Comparison of ENCODE assay signal across 8 cellular contexts in genomic region chr21:43645414-43645891, GRCh38. TPM values are rescaled to one million over a fixed set of nuclear protein-coding genes. Genes with fewer than 3 reads are reported as not detected.
DNase-seq lines count a peak whose midpoint lies in the region; ATAC-seq and TF ChIP-seq lines count a peak whose summit lies in the region.

No MANE protein-coding gene starts in this region.

- peak overlapping the region; percentile 48 for H3K4me3 Mint-ChIP-seq in dendritic cell treated with granulocyte-macrophage colony-stimulating factor and Interleukin-4, amounts not matched to agents 40 ng/mL and 50 ng/mL, for 4 days
- H3K4me3 Mint-ChIP-seq in type B pancreatic cell: no peak overlapping the region

- ATAC-seq in HG02852 (IDR thresholded peaks at IDR 0.05; ENCODE audit: unreplicated experiment) (peak; percentile 38), GM19023 (IDR thresholded peaks at IDR 0.05; ENCODE audit: unreplicated experiment) (no peak)

- DNase-seq in DMS79 treated with DMSO at 0.1 percent for 48 hours (lab: John Stamatoyannopoulos, UW) (peak; percentile 37), RPMI7951 (ENCODE audit: low read depth) (peak; percentile 83), lung microvascular endothelial cell (ENCODE audit: low read depth in 2 of 2) (peak; percentile 70 to 85), type B pancreatic cell (ENCODE audit: extremely low spot score, unreplicated experiment) (no peak)
- DNase-seq in stimulated activated CD4-positive, alpha-beta T cell treated with anti-CD3 and anti-CD28 coated beads, Interleukin-12 subunit alpha, Interleukin-12 subunit beta, amount 100 ng/mL, for 4 hours: no peak

- no peaks in the 10 kb centered on the region for H3K9me3 Mint-ChIP-seq in dendritic cell treated with granulocyte-macrophage colony-stimulating factor and Interleukin-4, amounts not matched to agents 40 ng/mL and 50 ng/mL, for 4 days
- no peaks in the 10 kb centered on the region for H3K9me3 Mint-ChIP-seq in type B pancreatic cell

- intact Hi-C loops in dendritic cell treated with granulocyte-macrophage colony-stimulating factor and Interleukin-4, amounts not matched to agents 40 ng/mL and 50 ng/mL, for 4 days (cut with micrococcal nuclease): loop anchor here (2.0 to 10.0 kb wide), 3 partner anchors 33 to 721 kb away; partner anchors contain the start of gene ERVH48-1

- peaks cover 19% of the 10 kb centered on the region for H3K4me1 Mint-ChIP-seq in dendritic cell treated with granulocyte-macrophage colony-stimulating factor and Interleukin-4, amounts not matched to agents 40 ng/mL and 50 ng/mL, for 4 days (ENCODE audit: low read depth)
- peaks cover 22% of the 10 kb centered on the region for H3K4me1 Mint-ChIP-seq in type B pancreatic cell (ENCODE audit: unreplicated experiment)

- peaks cover 7% of the 10 kb centered on the region for H3K27me3 Mint-ChIP-seq in dendritic cell treated with granulocyte-macrophage colony-stimulating factor and Interleukin-4, amounts not matched to agents 40 ng/mL and 50 ng/mL, for 4 days
- no peaks in the 10 kb centered on the region for H3K27me3 Mint-ChIP-seq in type B pancreatic cell

- peak; percentile 66 for TF ChIP-seq CTCF in type B pancreatic cell (conservative IDR thresholded peaks at IDR 0.05)

- H3K27ac Mint-ChIP-seq in dendritic cell treated with granulocyte-macrophage colony-stimulating factor and Interleukin-4, amounts not matched to agents 40 ng/mL and 50 ng/mL, for 4 days: peak overlapping the region; percentile 79
- peak overlapping the region; percentile 50 for H3K27ac Mint-ChIP-seq in type B pancreatic cell

- H3K36me3 Mint-ChIP-seq in dendritic cell treated with granulocyte-macrophage colony-stimulating factor and Interleukin-4, amounts not matched to agents 40 ng/mL and 50 ng/mL, for 4 days (ENCODE audit: low read depth): no peaks in the 10 kb centered on the region
- no peaks in the 10 kb centered on the region for H3K36me3 Mint-ChIP-seq in type B pancreatic cell

RNA-seq across cellular contexts. Expression of gene HSF2BP, which starts 13.8 kb away (rescaled TPM):
- 0.49 and 0.96 TPM in 2 replicates for total RNA-seq in RPMI7951 (2014; rRNA removed; shearing (Covaris generic))
- total RNA-seq in lung microvascular endothelial cell (0.20 and 0.44 TPM in 2 replicates), type B pancreatic cell (ENCODE audit: low replicate concordance) (1.1 and 1.3 TPM in 2 replicates)

RNA-seq across cellular contexts. Expression of gene RRP1B, which starts 13.9 kb away (rescaled TPM):
- 12.1 and 13.1 TPM in 2 replicates for total RNA-seq in RPMI7951 (2014; rRNA removed; shearing (Covaris generic))
- total RNA-seq in lung microvascular endothelial cell (14.6 and 20.8 TPM in 2 replicates), type B pancreatic cell (ENCODE audit: low replicate concordance) (27.7 and 43.3 TPM in 2 replicates)

Comparison
In these comparisons a context has a peak if more than half of its experiments do, and no peak if none do; other contexts are left out.
1. DNase-seq: peak in DMS79 treated with DMSO at 0.1 percent for 48 hours (single experiment), RPMI7951 (single experiment) and lung microvascular endothelial cell (2 of 2); none in type B pancreatic cell (single experiment) and stimulated activated CD4-positive, alpha-beta T cell treated with anti-CD3 and anti-CD28 coated beads, Interleukin-12 subunit alpha, Interleukin-12 subunit beta, amount 100 ng/mL, for 4 hours (single experiment).